Comparison of ENCODE assay signal across 21 cellular contexts in the genomic region with DNA sequence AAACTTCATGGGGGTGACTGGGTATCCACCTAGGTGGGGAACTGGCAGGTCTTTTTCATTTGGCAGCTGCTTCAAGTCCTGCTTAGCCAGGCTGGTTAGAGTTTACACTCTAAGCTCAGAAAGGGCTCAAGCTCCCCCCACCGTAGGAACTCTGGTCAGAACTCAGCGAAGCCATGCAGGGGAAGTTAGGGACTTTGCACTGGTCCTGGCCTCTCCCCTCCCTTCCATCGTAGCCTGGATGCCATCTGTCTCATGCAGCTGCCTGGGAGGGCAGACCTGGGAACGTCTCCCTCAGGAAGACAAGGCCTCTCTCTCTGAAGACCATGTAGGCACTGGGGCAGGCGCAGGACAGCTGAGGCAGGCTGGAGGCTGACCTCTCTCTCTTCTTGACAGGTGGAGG.
"Had no signal": no experiment of that assay in that cellular context is flagged by ENCODE, and none has a peak within 500 bp of the region (broad histone marks: within the 10 kb centered on the region; RNA-seq: fewer than 3 reads in every experiment).

No MANE protein-coding gene starts in this region.

- H3K9ac ChIP-seq: KMS-11, SK-N-SH had no signal

- H3K4me3 ChIP-seq: K562 had no signal

- DNase-seq: Kasumi-1, MM.1S, NCI-H1092 treated with DMSO at 0.1 percent for 48 hours, NCI-H1436, NCI-H187, NCI-H2029, NCI-H2081 treated with DMSO at 0.1 percent for 48 hours, NCI-H2171, NCI-H226, NCI-H446, NCI-H510A, NCI-H524 treated with DMSO at 0.1 percent for 48 hours, NCI-H69, NCI-H774, SHP77, SK-N-SH, SW 1271 had no signal

- ATAC-seq: K562 had no signal

- H3K4me2 ChIP-seq: KMS-11, SK-N-SH had no signal

- FAIRE-seq: K562, RCC 7860 had no signal

- H3K27ac ChIP-seq: KMS-11, RWPE1 had no signal

- H3K9me3 ChIP-seq: SK-N-SH had no signal
